In the genomic region with DNA sequence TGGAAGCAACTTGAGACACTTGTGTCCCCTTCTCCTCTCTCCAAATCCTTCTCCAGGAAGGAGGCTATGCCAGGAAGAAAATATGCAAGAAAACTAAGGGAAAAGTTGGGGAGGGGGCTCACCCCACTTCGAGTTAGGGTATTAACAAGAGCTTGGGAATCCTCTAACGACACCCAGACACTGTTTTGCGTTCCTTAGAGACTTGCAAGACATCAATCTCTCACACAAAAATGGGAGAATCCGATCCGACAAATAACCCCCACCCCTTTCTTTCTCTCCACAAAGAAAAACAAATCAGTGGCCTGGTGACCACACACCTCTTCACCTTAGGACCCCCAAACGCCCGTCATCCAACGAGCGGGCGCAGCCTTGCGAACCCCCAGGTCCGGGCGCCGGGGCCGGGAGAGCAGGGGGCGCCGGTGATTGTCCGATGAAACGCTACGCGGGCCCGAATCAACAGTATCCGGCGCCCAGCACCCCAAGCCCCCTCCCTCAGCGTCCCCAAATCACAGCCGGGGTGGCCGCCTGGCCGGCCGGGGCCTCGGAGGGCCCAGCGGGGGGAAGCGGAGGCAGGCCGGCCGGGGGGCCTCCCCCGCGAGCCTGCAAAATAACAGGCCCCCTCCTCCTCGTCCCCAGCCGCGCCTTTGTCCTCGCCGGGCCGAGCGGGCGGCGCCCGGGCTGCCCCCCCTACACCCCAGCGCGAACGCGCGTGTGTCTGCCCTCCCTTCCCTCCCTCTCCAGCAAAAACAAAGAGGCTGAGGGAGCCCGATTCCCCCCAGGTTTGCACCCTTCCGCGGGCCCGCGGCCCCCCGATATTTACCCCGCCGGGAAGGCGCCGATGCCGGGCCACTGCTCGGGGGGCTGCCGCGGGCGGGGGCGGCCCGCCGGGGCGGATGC, we compare ENCODE assay signal across 1 cellular context.
TF ChIP-seq lines count a peak whose summit lies in the region.

No MANE protein-coding gene starts in this region.

TF ChIP-seq in SK-N-SH, 30 proteins besides CTCF, POLR2A, EP300 and RAD21:
- TF ChIP-seq TAF1 (IDR thresholded peaks at IDR 0.05; ENCODE audit: borderline replicate concordance, low read depth, low read length) = peak; percentile 50; the same call in 1 of the 2 replicates
- no peak for TF ChIP-seq CHD2 (IDR thresholded peaks at IDR 0.05; ENCODE audit: low read length, partially characterized antibody)
